1 cellular context compared by ENCODE assay signal in the genomic region with DNA sequence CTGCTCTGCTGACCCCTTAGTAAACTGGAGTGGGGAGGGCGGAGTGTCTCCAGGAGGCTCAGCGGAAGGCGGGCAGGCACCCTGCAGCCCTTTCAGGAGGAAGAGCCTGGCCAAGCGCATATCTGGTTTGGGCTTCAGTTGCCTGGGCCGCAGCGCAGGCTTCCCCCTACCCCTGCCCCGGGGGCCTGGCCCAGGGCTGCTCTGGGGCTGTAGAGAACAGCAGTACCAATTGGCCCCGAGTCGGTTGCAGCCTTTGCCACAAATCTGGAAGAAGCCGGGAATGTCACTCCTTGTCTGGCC.
TF ChIP-seq lines count a peak whose summit lies in the region.

No MANE protein-coding gene starts in this region.

TF ChIP-seq in WTC11, 78 proteins besides CTCF, POLR2A, EP300 and RAD21 (continued from another document):
- TF ChIP-seq, protein P1, sequence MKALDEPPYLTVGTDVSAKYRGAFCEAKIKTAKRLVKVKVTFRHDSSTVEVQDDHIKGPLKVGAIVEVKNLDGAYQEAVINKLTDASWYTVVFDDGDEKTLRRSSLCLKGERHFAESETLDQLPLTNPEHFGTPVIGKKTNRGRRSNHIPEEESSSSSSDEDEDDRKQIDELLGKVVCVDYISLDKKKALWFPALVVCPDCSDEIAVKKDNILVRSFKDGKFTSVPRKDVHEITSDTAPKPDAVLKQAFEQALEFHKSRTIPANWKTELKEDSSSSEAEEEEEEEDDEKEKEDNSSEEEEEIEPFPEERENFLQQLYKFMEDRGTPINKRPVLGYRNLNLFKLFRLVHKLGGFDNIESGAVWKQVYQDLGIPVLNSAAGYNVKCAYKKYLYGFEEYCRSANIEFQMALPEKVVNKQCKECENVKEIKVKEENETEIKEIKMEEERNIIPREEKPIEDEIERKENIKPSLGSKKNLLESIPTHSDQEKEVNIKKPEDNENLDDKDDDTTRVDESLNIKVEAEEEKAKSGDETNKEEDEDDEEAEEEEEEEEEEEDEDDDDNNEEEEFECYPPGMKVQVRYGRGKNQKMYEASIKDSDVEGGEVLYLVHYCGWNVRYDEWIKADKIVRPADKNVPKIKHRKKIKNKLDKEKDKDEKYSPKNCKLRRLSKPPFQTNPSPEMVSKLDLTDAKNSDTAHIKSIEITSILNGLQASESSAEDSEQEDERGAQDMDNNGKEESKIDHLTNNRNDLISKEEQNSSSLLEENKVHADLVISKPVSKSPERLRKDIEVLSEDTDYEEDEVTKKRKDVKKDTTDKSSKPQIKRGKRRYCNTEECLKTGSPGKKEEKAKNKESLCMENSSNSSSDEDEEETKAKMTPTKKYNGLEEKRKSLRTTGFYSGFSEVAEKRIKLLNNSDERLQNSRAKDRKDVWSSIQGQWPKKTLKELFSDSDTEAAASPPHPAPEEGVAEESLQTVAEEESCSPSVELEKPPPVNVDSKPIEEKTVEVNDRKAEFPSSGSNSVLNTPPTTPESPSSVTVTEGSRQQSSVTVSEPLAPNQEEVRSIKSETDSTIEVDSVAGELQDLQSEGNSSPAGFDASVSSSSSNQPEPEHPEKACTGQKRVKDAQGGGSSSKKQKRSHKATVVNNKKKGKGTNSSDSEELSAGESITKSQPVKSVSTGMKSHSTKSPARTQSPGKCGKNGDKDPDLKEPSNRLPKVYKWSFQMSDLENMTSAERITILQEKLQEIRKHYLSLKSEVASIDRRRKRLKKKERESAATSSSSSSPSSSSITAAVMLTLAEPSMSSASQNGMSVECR (CRISPR knock-in tag; IDR thresholded peaks at IDR 0.05; ENCODE audit: borderline replicate concordance), result 0 out of 2 replicates have a peak, but pooled peaks have one; percentile 36
- TF ChIP-seq KAT7 (CRISPR knock-in tag; IDR thresholded peaks at IDR 0.05; ENCODE audit: borderline replicate concordance) (no peak), ETV6 (CRISPR knock-in tag; IDR thresholded peaks at IDR 0.05) (no peak), SMAD3 (CRISPR knock-in tag; IDR thresholded peaks at IDR 0.05; ENCODE audit: borderline replicate concordance) (no peak), SMAD4 (CRISPR knock-in tag; IDR thresholded peaks at IDR 0.05) (no peak), ZNF423 (CRISPR knock-in tag; IDR thresholded peaks at IDR 0.05) (peak; percentile 49; the same call in 1 of the 2 replicates)
- TF ChIP-seq, protein P2, sequence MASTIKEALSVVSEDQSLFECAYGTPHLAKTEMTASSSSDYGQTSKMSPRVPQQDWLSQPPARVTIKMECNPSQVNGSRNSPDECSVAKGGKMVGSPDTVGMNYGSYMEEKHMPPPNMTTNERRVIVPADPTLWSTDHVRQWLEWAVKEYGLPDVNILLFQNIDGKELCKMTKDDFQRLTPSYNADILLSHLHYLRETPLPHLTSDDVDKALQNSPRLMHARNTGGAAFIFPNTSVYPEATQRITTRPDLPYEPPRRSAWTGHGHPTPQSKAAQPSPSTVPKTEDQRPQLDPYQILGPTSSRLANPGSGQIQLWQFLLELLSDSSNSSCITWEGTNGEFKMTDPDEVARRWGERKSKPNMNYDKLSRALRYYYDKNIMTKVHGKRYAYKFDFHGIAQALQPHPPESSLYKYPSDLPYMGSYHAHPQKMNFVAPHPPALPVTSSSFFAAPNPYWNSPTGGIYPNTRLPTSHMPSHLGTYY (CRISPR knock-in tag; IDR thresholded peaks at IDR 0.05), result no peak
- TF ChIP-seq, protein P3, sequence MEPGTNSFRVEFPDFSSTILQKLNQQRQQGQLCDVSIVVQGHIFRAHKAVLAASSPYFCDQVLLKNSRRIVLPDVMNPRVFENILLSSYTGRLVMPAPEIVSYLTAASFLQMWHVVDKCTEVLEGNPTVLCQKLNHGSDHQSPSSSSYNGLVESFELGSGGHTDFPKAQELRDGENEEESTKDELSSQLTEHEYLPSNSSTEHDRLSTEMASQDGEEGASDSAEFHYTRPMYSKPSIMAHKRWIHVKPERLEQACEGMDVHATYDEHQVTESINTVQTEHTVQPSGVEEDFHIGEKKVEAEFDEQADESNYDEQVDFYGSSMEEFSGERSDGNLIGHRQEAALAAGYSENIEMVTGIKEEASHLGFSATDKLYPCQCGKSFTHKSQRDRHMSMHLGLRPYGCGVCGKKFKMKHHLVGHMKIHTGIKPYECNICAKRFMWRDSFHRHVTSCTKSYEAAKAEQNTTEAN (CRISPR knock-in tag; IDR thresholded peaks at IDR 0.05), result no peak
